In genomic region chr13:27194895-27195764, GRCh38 we compare ENCODE assay signal across 9 cellular contexts. TPM values are rescaled to one million over a fixed set of nuclear protein-coding genes. Genes with fewer than 3 reads are reported as not detected.
DNase-seq lines count a peak whose midpoint lies in the region; ATAC-seq, FAIRE-seq and TF ChIP-seq lines count a peak whose summit lies in the region.
"Had no signal": no experiment of that assay in that cellular context is flagged by ENCODE, and none has a peak within 500 bp of the region (broad histone marks: within the 10 kb centered on the region; RNA-seq: fewer than 3 reads in every experiment).

No MANE protein-coding gene starts in this region.

- H3K9me3 ChIP-seq in adipocyte (ENCODE audit: control insufficient read depth, low read length) (no peaks in the 10 kb centered on the region), left lung (no peaks in the 10 kb centered on the region), T-helper 17 cell (ENCODE audit: control insufficient read depth, low read length, poor library complexity, severe bottlenecking) (peaks cover 3% of the 10 kb centered on the region)

- H3K27me3 ChIP-seq in adipocyte (replicated peaks; ENCODE audit: control insufficient read depth, insufficient read depth, low read length), result no peaks in the 10 kb centered on the region
- no peaks in the 10 kb centered on the region for H3K27me3 ChIP-seq in left lung

- H3K4me1 Mint-ChIP-seq in T-helper 17 cell, result peaks cover 2% of the 10 kb centered on the region

- intact Hi-C loops in left lung (cut with DNase I), result no loop called here

- DNase-seq in AG20443 (ENCODE audit: low spot score) (peak; percentile 89), HT-29 (ENCODE audit: low spot score) (peak; percentile 98), adipocyte (ENCODE audit: low read depth) (peak; percentile 83), left lung (no peak), frontal cortex (ENCODE audit: low spot score in 2 of 2) (no peak), NCI-H69 (lab: John Stamatoyannopoulos, UW) (no peak), T-helper 17 cell (no peak), occipital lobe (lab: John Stamatoyannopoulos, UW) (no peak)
- DNase-seq: T-helper 9 cell had no signal

- H3K27ac ChIP-seq in left lung, result peak overlapping the region in 1 of 2 donors; percentile 45

- no peak overlapping the region for H3K27ac Mint-ChIP-seq in T-helper 17 cell

- ATAC-seq in left lung, result peak; percentile 90
- no peak for ATAC-seq in T-helper 17 cell

- H3K9ac ChIP-seq in adipocyte (ENCODE audit: low read length), result no peak overlapping the region

- H3K4me1 ChIP-seq in adipocyte (ENCODE audit: control insufficient read depth, insufficient read depth, low read length) (peaks cover 16% of the 10 kb centered on the region), left lung (peaks cover 5 to 7% of the 10 kb centered on the region in 2 donors)

- FAIRE-seq in frontal cortex (lab: Jason Lieb, UNC), result no peak

- H3K4me3 Mint-ChIP-seq in T-helper 17 cell, result no peak overlapping the region

- TF ChIP-seq CTCF in left lung (IDR thresholded peaks at IDR 0.05), result no peak

- H3K4me3 ChIP-seq in adipocyte (ENCODE audit: low read length), result no peak overlapping the region
- H3K4me3 ChIP-seq in left lung, result no peak overlapping the region

- H3K36me3 Mint-ChIP-seq in T-helper 17 cell (ENCODE audit: low read depth), result peaks cover 2% of the 10 kb centered on the region

- H3K36me3 ChIP-seq in adipocyte (ENCODE audit: control insufficient read depth, insufficient read depth, low read length, severe bottlenecking) (no peaks in the 10 kb centered on the region), left lung (no peaks in the 10 kb centered on the region)

- H3K27me3 Mint-ChIP-seq in T-helper 17 cell, result peaks cover 32% of the 10 kb centered on the region

RNA-seq across cellular contexts. Expression of gene USP12, which starts 23.5 kb away (rescaled TPM):
- total RNA-seq in HT-29 (2014; rRNA removed; shearing (Covaris generic)), result 18.7 and 19.4 TPM in 2 replicates
- 10 to 100 TPM; 22.8 to 29.3 TPM for total RNA-seq in left lung
- 62.0 TPM for total RNA-seq in frontal cortex
- 10 to 100 TPM; 36.6 to 44.5 TPM for total RNA-seq in T-helper 17 cell
- total RNA-seq in occipital lobe, result 67.4 TPM

RNA-seq across cellular contexts. Expression of gene RPL21, which starts 56.2 kb away (rescaled TPM):
- 1,125 and 1,306 TPM in 2 replicates for total RNA-seq in HT-29 (2014; rRNA removed; shearing (Covaris generic))
- 100 to 1,000 TPM; 737 to 814 TPM for total RNA-seq in left lung
- total RNA-seq in frontal cortex, result 946 TPM
- 1,000 to 10,000 TPM; 1,938 to 2,027 TPM for total RNA-seq in T-helper 17 cell
- total RNA-seq in occipital lobe, result 1,031 TPM

Comparison
In these comparisons a context has a peak if more than half of its experiments do, and no peak if none do; other contexts are left out.
1. DNase-seq: peak in AG20443 (single experiment), HT-29 (single experiment) and adipocyte (single experiment); none in left lung (0 of 2), frontal cortex (0 of 2), NCI-H69 (single experiment), T-helper 17 cell (0 of 3) and occipital lobe (single experiment).